Comparison of ENCODE assay signal across 15 cellular contexts in genomic region chr13:110352735-110353134, GRCh38. TPM values are rescaled to one million over a fixed set of nuclear protein-coding genes. Genes with fewer than 3 reads are reported as not detected.
DNase-seq lines count a peak whose midpoint lies in the region; ATAC-seq, FAIRE-seq and TF ChIP-seq lines count a peak whose summit lies in the region.
"Had no signal": no experiment of that assay in that cellular context is flagged by ENCODE, and none has a peak within 500 bp of the region (broad histone marks: within the 10 kb centered on the region; RNA-seq: fewer than 3 reads in every experiment).

No MANE protein-coding gene starts in this region.

- H3K4me3 ChIP-seq in DOHH2 (ENCODE audit: low read length) (no peak overlapping the region), Karpas-422 (ENCODE audit: low read length) (no peak overlapping the region), endothelial cell of umbilical vein (replicated peaks in 1 of 3; ENCODE audit: insufficient read depth in 1 of 3, low read depth in 1 of 3, low read length in 3 of 3) (no peak overlapping the region)

- TF ChIP-seq CTCF in DOHH2 (IDR thresholded peaks at IDR 0.05; ENCODE audit: low read depth, low read length, poor library complexity, severe bottlenecking): peak; percentile 46
- peak; percentile 23 to 29 for TF ChIP-seq CTCF in endothelial cell of umbilical vein (IDR thresholded peaks at IDR 0.05; ENCODE audit: extremely low read depth in 1 of 2, insufficient read depth in 1 of 2, low read depth in 1 of 2, low read length in 2 of 2)

- H3K4me1 ChIP-seq in DOHH2 (ENCODE audit: control insufficient read depth, low read length) (no peaks in the 10 kb centered on the region), Karpas-422 (ENCODE audit: low read length) (no peaks in the 10 kb centered on the region), endothelial cell of umbilical vein (ENCODE audit: control insufficient read depth, extremely low read depth, insufficient read depth, low read length) (peaks cover 19% of the 10 kb centered on the region)

- H3K9me3 ChIP-seq in DOHH2 (ENCODE audit: control insufficient read depth, insufficient read depth, low read length) (no peaks in the 10 kb centered on the region), Karpas-422 (ENCODE audit: low read length) (no peaks in the 10 kb centered on the region), endothelial cell of umbilical vein (replicated peaks; ENCODE audit: control insufficient read depth, insufficient read depth, low read length) (no peaks in the 10 kb centered on the region)

- H3K9ac ChIP-seq in Karpas-422 (ENCODE audit: low read length) (no peak overlapping the region), endothelial cell of umbilical vein (replicated peaks; ENCODE audit: extremely low read depth, insufficient read depth, low read length) (no peak overlapping the region)

- FAIRE-seq in endothelial cell of umbilical vein (lab: Jason Lieb, UNC): no peak
- FAIRE-seq: colon, GM18507, small intestine had no signal

- POLR2A ChIA-PET in endothelial cell of umbilical vein (lab: Charles Lee): no interaction called here

- H3K9me2 ChIP-seq in DOHH2 (replicated peaks; ENCODE audit: control insufficient read depth, low read length): no peaks in the 10 kb centered on the region
- no peaks in the 10 kb centered on the region for H3K9me2 ChIP-seq in Karpas-422 (replicated peaks; ENCODE audit: insufficient read depth, low read length)

- intact Hi-C loops in endothelial cell of umbilical vein (cut with micrococcal nuclease) (no loop called here), posterior vena cava (cut with DNase I) (no loop called here)

- H3K4me2 ChIP-seq in DOHH2 (ENCODE audit: low read length) (no peak overlapping the region), Karpas-422 (ENCODE audit: low read depth, low read length, poor library complexity, severe bottlenecking) (no peak overlapping the region), endothelial cell of umbilical vein (ENCODE audit: insufficient read depth, low read length) (no peak overlapping the region)

- no peaks in the 10 kb centered on the region for H4K20me1 ChIP-seq in DOHH2 (ENCODE audit: control insufficient read depth, insufficient read depth, low read depth, low read length)
- H4K20me1 ChIP-seq in Karpas-422 (ENCODE audit: insufficient read depth, low read depth, low read length): no peaks in the 10 kb centered on the region
- H4K20me1 ChIP-seq in endothelial cell of umbilical vein (replicated peaks; ENCODE audit: control insufficient read depth, extremely low read depth, insufficient read depth, low read length): peaks cover 2% of the 10 kb centered on the region

- H3F3A ChIP-seq in DOHH2 (ENCODE audit: control insufficient read depth, insufficient read depth): no peaks in the 10 kb centered on the region

- TF ChIP-seq POLR2A in endothelial cell of umbilical vein (IDR thresholded peaks at IDR 0.05; ENCODE audit: low read depth, low read length): no peak

- DNase-seq in Karpas-422 (peak; percentile 57), endothelial cell of umbilical vein (ENCODE audit: low read depth, low spot score) (no peak), posterior vena cava (ENCODE audit: low spot score) (peak; percentile 75), NCI-H2171 treated with DMSO at 0.1 percent for 48 hours (lab: John Stamatoyannopoulos, UW) (no peak)
- DNase-seq in activated effector memory CD4-positive, alpha-beta T cell treated with Interleukin-2 at 50 U/mL for 16 hours: no peak
- DNase-seq: activated naive CD4-positive, alpha-beta T cell treated with Interleukin-2 at 50 U/mL for 16 hours; midbrain; SIG-M5; small intestine had no signal

- CTCF ChIA-PET in endothelial cell of umbilical vein (lab: Charles Lee): interaction anchor here (2.5 kb wide), 1 partner anchor 11 kb away, joined by 9 read pairs; no protein-coding TSS in a partner anchor

- BruUV-seq in endothelial cell of umbilical vein (replicated peaks; lab: Mats Ljungman, UMichigan): no TSS peak

- H3K27ac ChIP-seq in DOHH2 (ENCODE audit: low read depth, low read length): no peak overlapping the region
- no peak overlapping the region for H3K27ac ChIP-seq in Karpas-422 (ENCODE audit: low read length)
- H3K27ac ChIP-seq in endothelial cell of umbilical vein (ENCODE audit: insufficient read depth, low read depth, low read length): no peak overlapping the region

- H3K27me3 ChIP-seq in DOHH2 (ENCODE audit: control insufficient read depth, low read length) (no peaks in the 10 kb centered on the region), Karpas-422 (ENCODE audit: low read length) (no peaks in the 10 kb centered on the region), endothelial cell of umbilical vein (ENCODE audit: control insufficient read depth in 2 of 2, insufficient read depth in 2 of 2, low read length in 2 of 2) (peaks cover 0 to 2% of the 10 kb centered on the region in 2 experiments)

- no peaks in the 10 kb centered on the region for H3K79me2 ChIP-seq in DOHH2 (ENCODE audit: control insufficient read depth, low read length)
- no peaks in the 10 kb centered on the region for H3K79me2 ChIP-seq in Karpas-422 (ENCODE audit: low read length)
- peaks cover 38% of the 10 kb centered on the region for H3K79me2 ChIP-seq in endothelial cell of umbilical vein (ENCODE audit: control insufficient read depth, insufficient read depth, low read length)

- dilution Hi-C loops in endothelial cell of umbilical vein (cut with MboI; ENCODE audit: extremely low pct_ligation_motif_present, low sequenced_read_pairs): no loop called here

- no peak overlapping the region for H2AFZ ChIP-seq in Karpas-422 (ENCODE audit: low read length)
- H2AFZ ChIP-seq in endothelial cell of umbilical vein (ENCODE audit: low read depth, low read length): no peak overlapping the region

- H3K36me3 ChIP-seq in DOHH2 (ENCODE audit: control insufficient read depth, low read length) (no peaks in the 10 kb centered on the region), Karpas-422 (ENCODE audit: insufficient read depth, low read length) (no peaks in the 10 kb centered on the region), endothelial cell of umbilical vein (ENCODE audit: control insufficient read depth in 2 of 2, extremely low read depth in 1 of 2, insufficient read depth in 2 of 2, low read length in 2 of 2) (peaks cover 2% of the 10 kb centered on the region in 2 experiments)

- ATAC-seq in GM21723 (IDR thresholded peaks at IDR 0.05; ENCODE audit: unreplicated experiment) (no peak), GM19455 (IDR thresholded peaks at IDR 0.05; ENCODE audit: unreplicated experiment) (no peak)

- H3K9me1 ChIP-seq in endothelial cell of umbilical vein (replicated peaks; ENCODE audit: control insufficient read depth, extremely low read depth, insufficient read depth, low read length): no peaks in the 10 kb centered on the region

TF ChIP-seq in endothelial cell of umbilical vein, 7 proteins besides CTCF, POLR2A, EP300 and RAD21:
- TF ChIP-seq FOS (IDR thresholded peaks at IDR 0.05; ENCODE audit: borderline replicate concordance, insufficient read depth, low read length) (no peak), POLR2AphosphoS5 (IDR thresholded peaks at IDR 0.05; ENCODE audit: insufficient read depth, low read depth, low read length) (no peak), GATA2 (IDR thresholded peaks at IDR 0.05; ENCODE audit: insufficient read depth, insufficient read length, low read depth, low read length) (no peak), MYC (IDR thresholded peaks at IDR 0.05; ENCODE audit: low read depth, low read length) (no peak), EZH2 (IDR thresholded peaks at IDR 0.05; ENCODE audit: borderline replicate concordance, low read depth, low read length, severe bottlenecking) (no peak), MAX (IDR thresholded peaks at IDR 0.05; ENCODE audit: insufficient read depth, insufficient read length) (no peak), JUN (IDR thresholded peaks at IDR 0.05; ENCODE audit: borderline replicate concordance, insufficient read depth, insufficient read length, low read depth) (no peak)

RNA-seq across cellular contexts. Expression of gene COL4A2, which starts 45.7 kb away (rescaled TPM):
- total RNA-seq in Karpas-422 (2014; rRNA removed; shearing (Covaris generic); ENCODE audit: low replicate concordance): 0.76 TPM in 1 of 2 replicates, not detected in the other
- total RNA-seq in endothelial cell of umbilical vein (792 and 935 TPM in 2 replicates), posterior vena cava (100 to 1,000 TPM; 816 to 963 TPM)
- polyA plus RNA-seq in endothelial cell of umbilical vein: 940 and 1,366 TPM in 2 replicates
- 563 and 570 TPM in 2 replicates for polyA plus RNA-seq in endothelial cell of umbilical vein (2011; cell fraction: cytosol; rRNA removed)
- 716 and 1,073 TPM in 2 replicates for polyA plus RNA-seq in endothelial cell of umbilical vein (2011; cell fraction: nucleus; rRNA removed)
- 398 and 736 TPM in 2 replicates for polyA plus RNA-seq in endothelial cell of umbilical vein (2012)
- 769 and 809 TPM in 2 replicates for polyA minus RNA-seq in endothelial cell of umbilical vein
- polyA minus RNA-seq in endothelial cell of umbilical vein (2011; cell fraction: cytosol; rRNA and poly(A)+ RNA removed): 4.8 TPM
- 669 and 809 TPM in 2 replicates for polyA minus RNA-seq in endothelial cell of umbilical vein (2011; cell fraction: nucleus; rRNA and poly(A)+ RNA removed)
- polyA plus RNA-seq: IgD-negative memory B cell had no signal

RNA-seq across cellular contexts. Expression of gene COL4A1, which starts 45.8 kb away (rescaled TPM):
- total RNA-seq in Karpas-422 (2014; rRNA removed; shearing (Covaris generic); ENCODE audit: low replicate concordance): 0.11 TPM in 1 of 2 replicates, not detected in the other
- total RNA-seq in endothelial cell of umbilical vein: 1,119 and 1,341 TPM in 2 replicates
- polyA plus RNA-seq in endothelial cell of umbilical vein: 379 and 384 TPM in 2 replicates
- polyA plus RNA-seq in endothelial cell of umbilical vein (2011; cell fraction: cytosol; rRNA removed): 305 and 353 TPM in 2 replicates
- 509 and 510 TPM in 2 replicates for polyA plus RNA-seq in endothelial cell of umbilical vein (2011; cell fraction: nucleus; rRNA removed)
- 493 and 639 TPM in 2 replicates for polyA plus RNA-seq in endothelial cell of umbilical vein (2012)
- polyA minus RNA-seq in endothelial cell of umbilical vein: 611 and 680 TPM in 2 replicates
- polyA minus RNA-seq in endothelial cell of umbilical vein (2011; cell fraction: cytosol; rRNA and poly(A)+ RNA removed): 2.3 TPM
- 490 and 493 TPM in 2 replicates for polyA minus RNA-seq in endothelial cell of umbilical vein (2011; cell fraction: nucleus; rRNA and poly(A)+ RNA removed)
- total RNA-seq in posterior vena cava: 1,000 to 10,000 TPM in 1 of 2 donors, 100 to 1,000 TPM in 1; 830 to 1,061 TPM
- polyA plus RNA-seq: IgD-negative memory B cell had no signal

Comparison
In these comparisons a context has a peak if more than half of its experiments do, and no peak if none do; other contexts are left out.
1. DNase-seq: peak in Karpas-422 (single experiment) and posterior vena cava (single experiment); none in endothelial cell of umbilical vein (single experiment), NCI-H2171 treated with DMSO at 0.1 percent for 48 hours (single experiment) and activated effector memory CD4-positive, alpha-beta T cell treated with Interleukin-2 at 50 U/mL for 16 hours (single experiment).
2. RNA of gene COL4A2, which starts 45.7 kb away (total RNA-seq): 816 to 963 TPM in posterior vena cava and 792 to 935 TPM in endothelial cell of umbilical vein; 0.76 TPM in Karpas-422; every median in the first group is over 100 times any median in the second.
3. RNA of gene COL4A1, which starts 45.8 kb away (total RNA-seq): 1,119 to 1,341 TPM in endothelial cell of umbilical vein and 830 to 1,061 TPM in posterior vena cava; 0.11 TPM in Karpas-422; every median in the first group is over 100 times any median in the second.